ENCODE assay signal across 30 cellular contexts in genomic region chr19:31890230-31890629, GRCh38.
"Had no signal": no experiment of that assay in that cellular context is flagged by ENCODE, and none has a peak within 500 bp of the region (broad histone marks: within the 10 kb centered on the region; RNA-seq: fewer than 3 reads in every experiment).

No MANE protein-coding gene starts in this region.

- DNase-seq: activated CD4-positive, alpha-beta memory T cell treated with anti-CD3 and anti-CD28 coated beads, Interleukin-2, amount 10 ng/mL, durations not matched to agents 7 days and 5 days; activated CD4-positive, alpha-beta T cell treated with anti-CD3 and anti-CD28 coated beads for 1 hour; activated CD4-positive, alpha-beta T cell treated with anti-CD3 and anti-CD28 coated beads, Interleukin-2, amount 10 ng/mL, durations not matched to agents 7 days and 5 days; activated CD8-positive, alpha-beta memory T cell treated with anti-CD3 and anti-CD28 coated beads, Interleukin-2, amount 50 U/mL, for 48 hours; activated gamma-delta T cell; activated naive CD4-positive, alpha-beta T cell treated with anti-CD3 and anti-CD28 coated beads, Interleukin-2, amount 10 ng/mL, durations not matched to agents 7 days and 5 days; activated naive CD8-positive, alpha-beta T cell treated with anti-CD3 and anti-CD28 coated beads, Interleukin-2, amount 10 ng/mL, durations not matched to agents 7 days and 5 days; activated T-cell treated with anti-CD3 and anti-CD28 coated beads, Interleukin-2, amount 50 U/mL, for 24 hours; brain microvascular endothelial cell; dorsolateral prefrontal cortex; effector memory CD4-positive, alpha-beta T cell; foreskin fibroblast; heart left ventricle; hypothalamus; left ventricle myocardium inferior; mucosa of descending colon; nucleus accumbens; psoas muscle; stimulated activated CD4-positive, alpha-beta T cell treated with anti-CD3 and anti-CD28 coated beads, Interleukin-15, amount 100 ng/mL, for 24 hours; stimulated activated CD4-positive, alpha-beta T cell treated with anti-CD3 and anti-CD28 coated beads, Interleukin-2, amount 100 ng/mL, for 24 hours; stimulated activated naive B cell treated with anti-CD40 and anti-IgM and Interleukin-4, amounts not matched to agents 10 μg/mL and 1 μg/mL and 100 μg/mL, for 72 hours; T-helper 2 cell; trophoblast cell had no signal

- FAIRE-seq: astrocyte, endothelial cell of umbilical vein, islet of Langerhans, urothelium cell line had no signal

- H3K9ac ChIP-seq: parathyroid adenoma had no signal

- H3K4me3 Mint-ChIP-seq: activated CD4-positive, alpha-beta memory T cell treated with anti-CD3 and anti-CD28 coated beads, Interleukin-2, amount 10 ng/mL, durations not matched to agents 7 days and 5 days; activated CD4-positive, alpha-beta T cell treated with anti-CD3 and anti-CD28 coated beads, Interleukin-2, amount 10 ng/mL, durations not matched to agents 7 days and 5 days; activated naive CD4-positive, alpha-beta T cell treated with anti-CD3 and anti-CD28 coated beads, Interleukin-2, amount 10 ng/mL, durations not matched to agents 7 days and 5 days; activated naive CD8-positive, alpha-beta T cell treated with anti-CD3 and anti-CD28 coated beads, Interleukin-2, amount 10 ng/mL, durations not matched to agents 7 days and 5 days; activated T-cell treated with anti-CD3 and anti-CD28 coated beads, Interleukin-2, amount 50 U/mL, for 24 hours; stimulated activated naive B cell treated with anti-CD40 and anti-IgM and Interleukin-4, amounts not matched to agents 10 μg/mL and 1 μg/mL and 100 μg/mL, for 72 hours had no signal

- H2AFZ ChIP-seq: parathyroid adenoma had no signal

- H3K27me3 ChIP-seq: brain microvascular endothelial cell had no signal

- H3K4me3 ChIP-seq: coronary artery, dorsolateral prefrontal cortex, heart left ventricle, left ventricle myocardium inferior, lung, mucosa of descending colon, psoas muscle had no signal

- H3K36me3 ChIP-seq: brain microvascular endothelial cell, heart left ventricle, left ventricle myocardium inferior had no signal

- ATAC-seq: heart left ventricle; mucosa of descending colon; psoas muscle; stimulated activated naive B cell treated with anti-CD40 and anti-IgM and Interleukin-4, amounts not matched to agents 10 μg/mL and 1 μg/mL and 100 μg/mL, for 72 hours had no signal

- H3K4me1 Mint-ChIP-seq: activated CD4-positive, alpha-beta memory T cell treated with anti-CD3 and anti-CD28 coated beads, Interleukin-2, amount 10 ng/mL, durations not matched to agents 7 days and 5 days; activated CD4-positive, alpha-beta T cell treated with anti-CD3 and anti-CD28 coated beads, Interleukin-2, amount 10 ng/mL, durations not matched to agents 7 days and 5 days; activated naive CD4-positive, alpha-beta T cell treated with anti-CD3 and anti-CD28 coated beads, Interleukin-2, amount 10 ng/mL, durations not matched to agents 7 days and 5 days; activated naive CD8-positive, alpha-beta T cell treated with anti-CD3 and anti-CD28 coated beads, Interleukin-2, amount 10 ng/mL, durations not matched to agents 7 days and 5 days; stimulated activated naive B cell treated with anti-CD40 and anti-IgM and Interleukin-4, amounts not matched to agents 10 μg/mL and 1 μg/mL and 100 μg/mL, for 72 hours had no signal

- H3K27ac Mint-ChIP-seq: activated CD4-positive, alpha-beta memory T cell treated with anti-CD3 and anti-CD28 coated beads, Interleukin-2, amount 10 ng/mL, durations not matched to agents 7 days and 5 days; activated CD4-positive, alpha-beta T cell treated with anti-CD3 and anti-CD28 coated beads, Interleukin-2, amount 10 ng/mL, durations not matched to agents 7 days and 5 days; activated naive CD4-positive, alpha-beta T cell treated with anti-CD3 and anti-CD28 coated beads, Interleukin-2, amount 10 ng/mL, durations not matched to agents 7 days and 5 days; activated naive CD8-positive, alpha-beta T cell treated with anti-CD3 and anti-CD28 coated beads, Interleukin-2, amount 10 ng/mL, durations not matched to agents 7 days and 5 days; activated T-cell treated with anti-CD3 and anti-CD28 coated beads, Interleukin-2, amount 50 U/mL, for 24 hours; stimulated activated naive B cell treated with anti-CD40 and anti-IgM and Interleukin-4, amounts not matched to agents 10 μg/mL and 1 μg/mL and 100 μg/mL, for 72 hours had no signal

- H3K4me1 ChIP-seq: heart left ventricle, left ventricle myocardium inferior, parathyroid adenoma, psoas muscle had no signal

- H3K36me3 Mint-ChIP-seq: activated naive CD4-positive, alpha-beta T cell treated with anti-CD3 and anti-CD28 coated beads, Interleukin-2, amount 10 ng/mL, durations not matched to agents 7 days and 5 days; activated naive CD8-positive, alpha-beta T cell treated with anti-CD3 and anti-CD28 coated beads, Interleukin-2, amount 10 ng/mL, durations not matched to agents 7 days and 5 days; stimulated activated naive B cell treated with anti-CD40 and anti-IgM and Interleukin-4, amounts not matched to agents 10 μg/mL and 1 μg/mL and 100 μg/mL, for 72 hours had no signal

- H3K79me2 ChIP-seq: parathyroid adenoma had no signal

- H3K27ac ChIP-seq: brain microvascular endothelial cell, coronary artery, dorsolateral prefrontal cortex, heart left ventricle, left ventricle myocardium inferior, parathyroid adenoma, psoas muscle had no signal

- H3K27me3 Mint-ChIP-seq: activated CD4-positive, alpha-beta memory T cell treated with anti-CD3 and anti-CD28 coated beads, Interleukin-2, amount 10 ng/mL, durations not matched to agents 7 days and 5 days; activated CD4-positive, alpha-beta T cell treated with anti-CD3 and anti-CD28 coated beads, Interleukin-2, amount 10 ng/mL, durations not matched to agents 7 days and 5 days; activated naive CD4-positive, alpha-beta T cell treated with anti-CD3 and anti-CD28 coated beads, Interleukin-2, amount 10 ng/mL, durations not matched to agents 7 days and 5 days; activated naive CD8-positive, alpha-beta T cell treated with anti-CD3 and anti-CD28 coated beads, Interleukin-2, amount 10 ng/mL, durations not matched to agents 7 days and 5 days; activated T-cell treated with anti-CD3 and anti-CD28 coated beads, Interleukin-2, amount 50 U/mL, for 24 hours; stimulated activated naive B cell treated with anti-CD40 and anti-IgM and Interleukin-4, amounts not matched to agents 10 μg/mL and 1 μg/mL and 100 μg/mL, for 72 hours had no signal
